In genomic region chr6:51514396-51515051, GRCh38 we compare ENCODE assay signal across 17 cellular contexts.
A peak's percentile ranks its signal among the peaks of the same experiment; 100 is the strongest.
DNase-seq lines count a peak whose midpoint lies in the region; ATAC-seq, FAIRE-seq and TF ChIP-seq lines count a peak whose summit lies in the region.
"Had no signal": no experiment of that assay in that cellular context is flagged by ENCODE, and none has a peak within 500 bp of the region (broad histone marks: within the 10 kb centered on the region; RNA-seq: fewer than 3 reads in every experiment).

No MANE protein-coding gene starts in this region.

- H3K27ac ChIP-seq in body of pancreas (peak overlapping the region; percentile 10 to 62 (median 30)), pancreas (peak overlapping the region in 2 of 4 donors; percentile 17 to 53)
- H3K27ac ChIP-seq: neutrophil had no signal

- intact Hi-C loops in body of pancreas (cut with DNase I): no loop called here
- intact Hi-C loops in pancreas (cut with DNase I): no loop called here

- H3K4me1 ChIP-seq in body of pancreas (no peaks in the 10 kb centered on the region), pancreas (no peaks in the 10 kb centered on the region)

- WGBS in body of pancreas, 2 donors: 16 to 21% methylated on average over 6 of the region's 6 CpGs
- WGBS in pancreas, 2 donors: 14 to 22% methylated on average over 6 of the region's 6 CpGs

- TF ChIP-seq POLR2A in body of pancreas (IDR thresholded peaks at IDR 0.05): no peak

- ATAC-seq in body of pancreas (peak; percentile 53), pancreas (peak in 3 of 4 donors; percentile 59 to 60 (median 60)), GM21526 (IDR thresholded peaks at IDR 0.05; ENCODE audit: low FRiP score, unreplicated experiment) (no peak), HG03139 (IDR thresholded peaks at IDR 0.05; ENCODE audit: unreplicated experiment) (no peak), HG03280 (IDR thresholded peaks at IDR 0.05; ENCODE audit: unreplicated experiment) (no peak)
- ATAC-seq: WTC11 had no signal

- H3K27me3 ChIP-seq in body of pancreas: no peaks in the 10 kb centered on the region
- H3K27me3 ChIP-seq in pancreas: no peaks in the 10 kb centered on the region
- H3K27me3 ChIP-seq: neutrophil had no signal

- H3K9me3 ChIP-seq in body of pancreas (no peaks in the 10 kb centered on the region), pancreas (no peaks in the 10 kb centered on the region)
- H3K9me3 ChIP-seq: neutrophil had no signal

- H3K4me3 ChIP-seq in body of pancreas (no peak overlapping the region), pancreas (no peak overlapping the region)

- peak; percentile 25 for DNase-seq in H4 (ENCODE audit: low spot score)
- peak in 1 of 4 donors; percentile 4 for DNase-seq in body of pancreas
- DNase-seq in glomerular visceral epithelial cell (ENCODE audit: extremely low spot score): peak; percentile 47
- DNase-seq in pancreas: no peak
- no peak for DNase-seq in NCI-H524 (lab: John Stamatoyannopoulos, UW)
- DNase-seq: activated gamma-delta T cell treated with Interleukin-2 at 50 U/mL for 16 hours, hypothalamus, NCI-H1105 treated with DMSO at 0.1 percent for 48 hours, NCI-H2227 treated with DMSO at 0.1 percent for 48 hours, small intestine, SW 1271 had no signal

- no peak for FAIRE-seq in pancreas (lab: Jason Lieb, UNC)
- FAIRE-seq: endometrium, small intestine had no signal

- H3K36me3 ChIP-seq in body of pancreas (replicated peaks in 1 of 2; ENCODE audit: insufficient read depth in 1 of 2, low read depth in 2 of 2): no peaks in the 10 kb centered on the region
- H3K36me3 ChIP-seq in pancreas: no peaks in the 10 kb centered on the region
- H3K36me3 ChIP-seq: neutrophil had no signal

- TF ChIP-seq CTCF in body of pancreas (IDR thresholded peaks at IDR 0.05): no peak
- no peak for TF ChIP-seq CTCF in pancreas (IDR thresholded peaks at IDR 0.05)

Comparison
In these comparisons a context has a peak if more than half of its experiments do, and no peak if none do; other contexts are left out.
1. DNase-seq: peak in H4 (single experiment) and glomerular visceral epithelial cell (single experiment); none in pancreas (0 of 6) and NCI-H524 (0 of 2).
2. ATAC-seq: peak in body of pancreas (single experiment) and pancreas (3 of 4); none in GM21526 (single experiment), HG03139 (single experiment) and HG03280 (single experiment).